Comparison of ENCODE assay signal across 1 cellular context in genomic region chr20:47475419-47476044, GRCh38.
TF ChIP-seq lines count a peak whose summit lies in the region.

No MANE protein-coding gene starts in this region.

TF ChIP-seq in GM12878, 131 proteins besides CTCF, POLR2A, EP300 and RAD21:
- TF ChIP-seq NFXL1 (IDR thresholded peaks at IDR 0.05; ENCODE audit: borderline replicate concordance), result peak; percentile 14; the same call in 1 of the 2 replicates
- no peak for TF ChIP-seq HDAC6 (IDR thresholded peaks at IDR 0.05; ENCODE audit: unreplicated experiment)
